18 cellular contexts compared by ENCODE assay signal in genomic region chr18:39271654-39272053, GRCh38.
A peak's percentile ranks its signal among the peaks of the same experiment; 100 is the strongest.
DNase-seq lines count a peak whose midpoint lies in the region; ATAC-seq and TF ChIP-seq lines count a peak whose summit lies in the region.
"Had no signal": no experiment of that assay in that cellular context is flagged by ENCODE, and none has a peak within 500 bp of the region (broad histone marks: within the 10 kb centered on the region; RNA-seq: fewer than 3 reads in every experiment).

No MANE protein-coding gene starts in this region.

- intact Hi-C loops in heart left ventricle (cut with DNase I): no loop called here

- 62 to 73% (median 69%) methylated on average over 4 of the region's 4 CpGs for WGBS in heart left ventricle, 4 donors

- DNase-seq in cardiac muscle cell (ENCODE audit: low read depth in 1 of 2, low spot score in 1 of 2) (no peak), heart left ventricle (no peak), WTC11 (ENCODE audit: low spot score) (no peak), nephron progenitor cell (no peak), DMS79 treated with DMSO at 0.1 percent for 48 hours (lab: John Stamatoyannopoulos, UW) (no peak), DMS53 (lab: John Stamatoyannopoulos, UW) (no peak)
- DNase-seq: AML-193; Caco-2; Calu3; CD4-positive, alpha-beta T cell; DMS79; GF-D8 had no signal

- H3K9me3 Mint-ChIP-seq in WTC11: peaks cover 8% of the 10 kb centered on the region; the same call in 1 of the 2 replicates
- no peaks in the 10 kb centered on the region for H3K9me3 Mint-ChIP-seq in nephron progenitor cell
- H3K9me3 Mint-ChIP-seq: CD4-positive, alpha-beta T cell; CD8-positive, alpha-beta T cell had no signal

- no peak for TF ChIP-seq POLR2A in heart left ventricle (IDR thresholded peaks at IDR 0.05)

- CTCF ChIA-PET in WTC11 (lab: Charles Lee): no interaction called here

- no peak overlapping the region for H3K4me3 ChIP-seq in cardiac muscle cell
- H3K4me3 ChIP-seq in heart left ventricle: no peak overlapping the region
- H3K4me3 ChIP-seq: A549; BLaER1 treated with 17β-estradiol and CSF1 and Interleukin-3, amounts not matched to agents 10 nM and 100 nM had no signal

- no peak overlapping the region for H3K4me3 Mint-ChIP-seq in WTC11
- H3K4me3 Mint-ChIP-seq in nephron progenitor cell: no peak overlapping the region
- H3K4me3 Mint-ChIP-seq: B cell; CD4-positive, alpha-beta T cell; CD8-positive, alpha-beta T cell had no signal

- POLR2A ChIA-PET in WTC11 (lab: Charles Lee): no interaction called here

- H3K27ac ChIP-seq in cardiac muscle cell (peak overlapping the region; percentile 32), heart left ventricle (no peak overlapping the region)
- H3K27ac ChIP-seq: 22Rv1; A549; BLaER1 treated with 17β-estradiol and CSF1 and Interleukin-3, amounts not matched to agents 10 nM and 100 nM; C4-2B had no signal

- no peak for ATAC-seq in heart left ventricle
- ATAC-seq in WTC11: peak; percentile 63
- ATAC-seq: A549; CD8-positive, alpha-beta T cell had no signal

- H3K27me3 ChIP-seq in cardiac muscle cell (no peaks in the 10 kb centered on the region), heart left ventricle (no peaks in the 10 kb centered on the region)
- H3K27me3 ChIP-seq: BLaER1 treated with 17β-estradiol and CSF1 and Interleukin-3, amounts not matched to agents 10 nM and 100 nM had no signal

- H3K27me3 Mint-ChIP-seq in WTC11 (ENCODE audit: low read depth) (no peaks in the 10 kb centered on the region), nephron progenitor cell (ENCODE audit: low read depth, poor library complexity) (no peaks in the 10 kb centered on the region)
- H3K27me3 Mint-ChIP-seq: B cell; CD4-positive, alpha-beta T cell had no signal

- H3K36me3 Mint-ChIP-seq in WTC11: no peaks in the 10 kb centered on the region
- H3K36me3 Mint-ChIP-seq in nephron progenitor cell (ENCODE audit: low read depth): no peaks in the 10 kb centered on the region
- H3K36me3 Mint-ChIP-seq: CD8-positive, alpha-beta T cell had no signal

- H3K9me3 ChIP-seq in cardiac muscle cell (ENCODE audit: low read depth) (no peaks in the 10 kb centered on the region), heart left ventricle (no peaks in the 10 kb centered on the region)
- H3K9me3 ChIP-seq: A549; BLaER1 treated with 17β-estradiol and CSF1 and Interleukin-3, amounts not matched to agents 10 nM and 100 nM; Caco-2 had no signal

- H3K4me1 Mint-ChIP-seq in WTC11 (peaks cover 24% of the 10 kb centered on the region), nephron progenitor cell (peaks cover 7% of the 10 kb centered on the region)
- H3K4me1 Mint-ChIP-seq: B cell had no signal

- H3K27ac Mint-ChIP-seq in WTC11 (no peak overlapping the region), nephron progenitor cell (peak overlapping the region; percentile 3)
- H3K27ac Mint-ChIP-seq: B cell; CD4-positive, alpha-beta T cell; CD8-positive, alpha-beta T cell had no signal

- H3K4me1 ChIP-seq in cardiac muscle cell (ENCODE audit: low read depth): peaks cover 13% of the 10 kb centered on the region
- no peaks in the 10 kb centered on the region for H3K4me1 ChIP-seq in heart left ventricle
- H3K4me1 ChIP-seq: A549; BLaER1 treated with 17β-estradiol and CSF1 and Interleukin-3, amounts not matched to agents 10 nM and 100 nM; Caco-2 had no signal

- H3K36me3 ChIP-seq in cardiac muscle cell (no peaks in the 10 kb centered on the region), heart left ventricle (no peaks in the 10 kb centered on the region)
- H3K36me3 ChIP-seq: BLaER1 treated with 17β-estradiol and CSF1 and Interleukin-3, amounts not matched to agents 10 nM and 100 nM had no signal

- TF ChIP-seq CTCF in cardiac muscle cell (IDR thresholded peaks at IDR 0.05; ENCODE audit: low read depth, low read length): no peak
- no peak for TF ChIP-seq CTCF in heart left ventricle (IDR thresholded peaks at IDR 0.05)
- TF ChIP-seq CTCF in WTC11 (IDR thresholded peaks at IDR 0.05): no peak
- no peak for TF ChIP-seq CTCF in nephron progenitor cell (IDR thresholded peaks at IDR 0.05)

TF ChIP-seq in WTC11, 78 proteins besides CTCF, POLR2A, EP300 and RAD21 (continues in another document):
- TF ChIP-seq ZNF138 (CRISPR knock-in tag; conservative IDR thresholded peaks at IDR 0.05) (no peak), ATF6 (CRISPR knock-in tag; IDR thresholded peaks at IDR 0.05) (no peak), ZNF416 (CRISPR knock-in tag; IDR thresholded peaks at IDR 0.05) (no peak), ATF1 (CRISPR knock-in tag; IDR thresholded peaks at IDR 0.05) (no peak), USF1 (CRISPR knock-in tag; IDR thresholded peaks at IDR 0.05) (no peak), ZNF121 (CRISPR knock-in tag; IDR thresholded peaks at IDR 0.05) (no peak), NR2C2 (CRISPR knock-in tag; IDR thresholded peaks at IDR 0.05) (no peak), MLX (CRISPR knock-in tag; IDR thresholded peaks at IDR 0.05) (no peak), NFE2L1 (CRISPR knock-in tag; IDR thresholded peaks at IDR 0.05) (no peak), TP53 (CRISPR knock-in tag; IDR thresholded peaks at IDR 0.05) (no peak), IRF1 (CRISPR knock-in tag; IDR thresholded peaks at IDR 0.05) (no peak), RORB (CRISPR knock-in tag; IDR thresholded peaks at IDR 0.05) (no peak), PREB (CRISPR knock-in tag; IDR thresholded peaks at IDR 0.05; ENCODE audit: borderline replicate concordance) (no peak), PRDM15 (CRISPR knock-in tag; IDR thresholded peaks at IDR 0.05) (no peak)
